In the genomic region with DNA sequence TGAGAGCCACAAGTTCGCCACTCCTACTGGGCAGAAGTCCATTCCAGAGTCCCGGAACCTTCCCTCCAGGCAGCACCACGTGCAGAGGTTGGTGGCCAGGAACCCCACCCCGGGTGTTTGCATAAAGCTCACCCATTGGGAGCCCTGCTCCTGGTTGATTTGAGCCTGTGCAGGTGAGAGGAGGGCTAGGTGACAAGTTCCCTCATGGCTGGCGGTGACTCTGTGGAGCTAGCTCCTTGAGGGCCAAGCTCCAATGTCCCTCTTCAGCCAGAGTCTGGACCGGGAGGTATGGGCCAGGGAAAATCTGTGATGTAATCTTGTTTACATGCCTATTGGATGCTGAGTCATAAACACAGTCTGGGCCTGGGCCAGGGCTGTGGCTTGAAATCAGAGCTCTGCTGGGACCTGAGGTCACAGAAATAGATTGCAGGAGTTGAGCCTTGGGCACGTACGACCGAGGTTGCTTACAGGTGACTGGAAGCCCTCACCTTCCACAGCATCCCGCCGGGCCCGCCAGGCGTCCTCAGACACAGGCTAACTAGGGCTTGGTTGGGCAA, we compare ENCODE assay signal across 1 cellular context.
A peak's percentile ranks its signal among the peaks of the same experiment; 100 is the strongest.
TF ChIP-seq lines count a peak whose summit lies in the region.

No MANE protein-coding gene starts in this region.

TF ChIP-seq in K562, 482 proteins besides CTCF, POLR2A, EP300 and RAD21 (continued from another document):
- no peak for TF ChIP-seq PURB (CRISPR knock-in tag; IDR thresholded peaks at IDR 0.05; ENCODE audit: low read depth)
- peak; percentile 69 for TF ChIP-seq C11orf30 (IDR thresholded peaks at IDR 0.05; ENCODE audit: low read depth)
- TF ChIP-seq PHF8 (IDR thresholded peaks at IDR 0.05; ENCODE audit: borderline replicate concordance, low read length), result no peak
- TF ChIP-seq MIER1 (IDR thresholded peaks at IDR 0.05; ENCODE audit: low read depth), result no peak
- TF ChIP-seq GABPA (tag; conservative IDR thresholded peaks at IDR 0.05; ENCODE audit: low read depth), result no peak
- TF ChIP-seq, protein P1, sequence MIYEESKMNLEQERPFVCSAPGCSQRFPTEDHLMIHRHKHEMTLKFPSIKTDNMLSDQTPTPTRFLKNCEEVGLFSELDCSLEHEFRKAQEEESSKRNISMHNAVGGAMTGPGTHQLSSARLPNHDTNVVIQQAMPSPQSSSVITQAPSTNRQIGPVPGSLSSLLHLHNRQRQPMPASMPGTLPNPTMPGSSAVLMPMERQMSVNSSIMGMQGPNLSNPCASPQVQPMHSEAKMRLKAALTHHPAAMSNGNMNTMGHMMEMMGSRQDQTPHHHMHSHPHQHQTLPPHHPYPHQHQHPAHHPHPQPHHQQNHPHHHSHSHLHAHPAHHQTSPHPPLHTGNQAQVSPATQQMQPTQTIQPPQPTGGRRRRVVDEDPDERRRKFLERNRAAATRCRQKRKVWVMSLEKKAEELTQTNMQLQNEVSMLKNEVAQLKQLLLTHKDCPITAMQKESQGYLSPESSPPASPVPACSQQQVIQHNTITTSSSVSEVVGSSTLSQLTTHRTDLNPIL (CRISPR knock-in tag; IDR thresholded peaks at IDR 0.05), result no peak
- TF ChIP-seq SMAD4 (CRISPR knock-in tag; conservative IDR thresholded peaks at IDR 0.05), result 0 out of 2 replicates have a peak, but pooled peaks have one; percentile 35
- TF ChIP-seq SMARCE1 (IDR thresholded peaks at IDR 0.05), result peak; percentile 34; the same call in 1 of the 2 replicates
- peak; percentile 38; the same call in 1 of the 2 replicates for TF ChIP-seq CTBP1 (IDR thresholded peaks at IDR 0.05; ENCODE audit: borderline replicate concordance)
- TF ChIP-seq SMARCA4 (IDR thresholded peaks at IDR 0.05), result 0 out of 2 replicates have a peak, but pooled peaks have one; percentile 24
- peak; percentile 57 for TF ChIP-seq CEBPB (tag; IDR thresholded peaks at IDR 0.05)
- TF ChIP-seq NFE2 (IDR thresholded peaks at IDR 0.05; ENCODE audit: low read depth), result peak; percentile 90
- TF ChIP-seq, protein P2, sequence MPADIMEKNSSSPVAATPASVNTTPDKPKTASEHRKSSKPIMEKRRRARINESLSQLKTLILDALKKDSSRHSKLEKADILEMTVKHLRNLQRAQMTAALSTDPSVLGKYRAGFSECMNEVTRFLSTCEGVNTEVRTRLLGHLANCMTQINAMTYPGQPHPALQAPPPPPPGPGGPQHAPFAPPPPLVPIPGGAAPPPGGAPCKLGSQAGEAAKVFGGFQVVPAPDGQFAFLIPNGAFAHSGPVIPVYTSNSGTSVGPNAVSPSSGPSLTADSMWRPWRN (IDR thresholded peaks at IDR 0.05; ENCODE audit: low read depth), result peak; percentile 46; the same call in 1 of the 2 replicates
- TF ChIP-seq TEAD4 (IDR thresholded peaks at IDR 0.05; ENCODE audit: low read length), result peak; percentile 28; the same call in 1 of the 2 replicates
- TF ChIP-seq TEAD4 (CRISPR knock-in tag; IDR thresholded peaks at IDR 0.05; ENCODE audit: borderline replicate concordance), result no peak
- TF ChIP-seq ZNF224 (CRISPR knock-in tag; IDR thresholded peaks at IDR 0.05), result no peak
- peak; percentile 81 for TF ChIP-seq MAFG (tag; conservative IDR thresholded peaks at IDR 0.05)
- no peak for TF ChIP-seq ZEB2 (IDR thresholded peaks at IDR 0.05)
- no peak for TF ChIP-seq HNRNPK (IDR thresholded peaks at IDR 0.05; ENCODE audit: low read depth, low read length, poor library complexity, severe bottlenecking)
- no peak for TF ChIP-seq ZNF212 (CRISPR knock-in tag; IDR thresholded peaks at IDR 0.05)
- TF ChIP-seq ATF7 (IDR thresholded peaks at IDR 0.05), result peak; percentile 87
- peak in 1 of 2 experiments; percentile 87; a peak in 2 of 4 replicates for TF ChIP-seq HDAC1 (IDR thresholded peaks at IDR 0.05)
- peak; percentile 36; the same call in 1 of the 2 replicates for TF ChIP-seq PHF21A (IDR thresholded peaks at IDR 0.05; ENCODE audit: borderline replicate concordance, low read depth)
- peak; percentile 94 to 99 for TF ChIP-seq RCOR1 (IDR thresholded peaks at IDR 0.05; ENCODE audit: borderline replicate concordance in 1 of 2, low read depth in 2 of 2, low read length in 2 of 2)
- TF ChIP-seq JUN (IDR thresholded peaks at IDR 0.05; ENCODE audit: borderline replicate concordance, low read depth, low read length), result peak; percentile 80
- no peak for TF ChIP-seq JUN (CRISPR knock-in tag; IDR thresholded peaks at IDR 0.05; ENCODE audit: borderline replicate concordance)
- TF ChIP-seq ZNF140 (CRISPR knock-in tag; IDR thresholded peaks at IDR 0.05), result no peak
- TF ChIP-seq HDAC2 (IDR thresholded peaks at IDR 0.05), result peak; percentile 91
- TF ChIP-seq DNMT1 (IDR thresholded peaks at IDR 0.05), result no peak
- peak; percentile 39; the same call in 1 of the 2 replicates for TF ChIP-seq BHLHE40 (IDR thresholded peaks at IDR 0.05; ENCODE audit: low read length)
- peak; percentile 98 to 99 for TF ChIP-seq KDM1A (IDR thresholded peaks at IDR 0.05)
- TF ChIP-seq, protein P3, sequence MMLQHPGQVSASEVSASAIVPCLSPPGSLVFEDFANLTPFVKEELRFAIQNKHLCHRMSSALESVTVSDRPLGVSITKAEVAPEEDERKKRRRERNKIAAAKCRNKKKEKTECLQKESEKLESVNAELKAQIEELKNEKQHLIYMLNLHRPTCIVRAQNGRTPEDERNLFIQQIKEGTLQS (IDR thresholded peaks at IDR 0.05), result peak; percentile 89
- TF ChIP-seq, protein P3 (CRISPR knock-in tag; conservative IDR thresholded peaks at IDR 0.05), result no peak
- TF ChIP-seq CREM (IDR thresholded peaks at IDR 0.05; ENCODE audit: low read depth), result peak; percentile 40; the same call in 1 of the 2 replicates
- peak; percentile 87 for TF ChIP-seq JUND (IDR thresholded peaks at IDR 0.05; ENCODE audit: borderline replicate concordance, low read depth, low read length)
- peak; percentile 55; the same call in 1 of the 3 replicates for TF ChIP-seq JUND (tag; IDR thresholded peaks at IDR 0.05; ENCODE audit: borderline replicate concordance, low read depth, low read length)
- peak; percentile 57 for TF ChIP-seq MAFK (IDR thresholded peaks at IDR 0.05; ENCODE audit: low read length)
- TF ChIP-seq L3MBTL2 (IDR thresholded peaks at IDR 0.05), result peak; percentile 33; the same call in 1 of the 2 replicates
- no peak for TF ChIP-seq CEBPG (CRISPR knock-in tag; IDR thresholded peaks at IDR 0.05)
- peak; percentile 12 to 71; a peak in 2 of 4 replicates for TF ChIP-seq CEBPG (tag; conservative IDR thresholded peaks at IDR 0.05 in 1 of 2, IDR thresholded peaks at IDR 0.05 in 1 of 2)
- TF ChIP-seq FOXJ2 (tag; IDR thresholded peaks at IDR 0.05), result peak; percentile 66; the same call in 1 of the 2 replicates
- TF ChIP-seq FOXK2 (conservative IDR thresholded peaks at IDR 0.05 in 1 of 2, IDR thresholded peaks at IDR 0.05 in 1 of 2; ENCODE audit: low read depth in 2 of 2), result peak; percentile 84 to 85
- TF ChIP-seq, protein P4, sequence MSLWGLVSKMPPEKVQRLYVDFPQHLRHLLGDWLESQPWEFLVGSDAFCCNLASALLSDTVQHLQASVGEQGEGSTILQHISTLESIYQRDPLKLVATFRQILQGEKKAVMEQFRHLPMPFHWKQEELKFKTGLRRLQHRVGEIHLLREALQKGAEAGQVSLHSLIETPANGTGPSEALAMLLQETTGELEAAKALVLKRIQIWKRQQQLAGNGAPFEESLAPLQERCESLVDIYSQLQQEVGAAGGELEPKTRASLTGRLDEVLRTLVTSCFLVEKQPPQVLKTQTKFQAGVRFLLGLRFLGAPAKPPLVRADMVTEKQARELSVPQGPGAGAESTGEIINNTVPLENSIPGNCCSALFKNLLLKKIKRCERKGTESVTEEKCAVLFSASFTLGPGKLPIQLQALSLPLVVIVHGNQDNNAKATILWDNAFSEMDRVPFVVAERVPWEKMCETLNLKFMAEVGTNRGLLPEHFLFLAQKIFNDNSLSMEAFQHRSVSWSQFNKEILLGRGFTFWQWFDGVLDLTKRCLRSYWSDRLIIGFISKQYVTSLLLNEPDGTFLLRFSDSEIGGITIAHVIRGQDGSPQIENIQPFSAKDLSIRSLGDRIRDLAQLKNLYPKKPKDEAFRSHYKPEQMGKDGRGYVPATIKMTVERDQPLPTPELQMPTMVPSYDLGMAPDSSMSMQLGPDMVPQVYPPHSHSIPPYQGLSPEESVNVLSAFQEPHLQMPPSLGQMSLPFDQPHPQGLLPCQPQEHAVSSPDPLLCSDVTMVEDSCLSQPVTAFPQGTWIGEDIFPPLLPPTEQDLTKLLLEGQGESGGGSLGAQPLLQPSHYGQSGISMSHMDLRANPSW (CRISPR knock-in tag; IDR thresholded peaks at IDR 0.05), result no peak
- TF ChIP-seq TOE1 (IDR thresholded peaks at IDR 0.05; ENCODE audit: borderline replicate concordance), result no peak
- no peak for TF ChIP-seq TOE1 (CRISPR knock-in tag; IDR thresholded peaks at IDR 0.05; ENCODE audit: borderline replicate concordance, low read depth)
